Comparison of ENCODE assay signal across 18 cellular contexts in genomic region chr11:11641581-11641980, GRCh38.
"Had no signal": no experiment of that assay in that cellular context is flagged by ENCODE, and none has a peak within 500 bp of the region (broad histone marks: within the 10 kb centered on the region; RNA-seq: fewer than 3 reads in every experiment).

No MANE protein-coding gene starts in this region.

- H3K4me3 ChIP-seq: adrenal gland, pancreas, skin epidermis had no signal

- H3K27me3 ChIP-seq: adrenal gland, pancreas had no signal

- H3K4me1 ChIP-seq: adrenal gland, pancreas had no signal

- H3K9me3 ChIP-seq: adrenal gland, pancreas had no signal

- DNase-seq: activated CD4-positive, alpha-beta T cell treated with anti-CD3 and anti-CD28 coated beads, Interleukin-2, amount 10 ng/mL, durations not matched to agents 24 days and 14 days; activated CD4-positive, CD25-positive, alpha-beta regulatory T cell; activated CD8-positive, alpha-beta memory T cell treated with anti-CD3 and anti-CD28 coated beads, Interleukin-2, amount 50 U/mL, for 4 hours; activated CD8-positive, alpha-beta T cell treated with anti-CD3 and anti-CD28 coated beads, Interleukin-2, amount 10 ng/mL, durations not matched to agents 7 days and 5 days; activated effector memory CD4-positive, alpha-beta T cell treated with anti-CD3 and anti-CD28 coated beads, Interleukin-2, amount 50 U/mL, for 16 hours; activated T-cell treated with anti-CD3 and anti-CD28 coated beads, Interleukin-2, amount 50 U/mL, for 48 hours; adrenal gland; cortex of kidney; effector memory CD8-positive, alpha-beta T cell; kidney glomerular epithelial cell; naive B cell; pancreas; stimulated activated CD4-positive, alpha-beta T cell treated with anti-CD3 and anti-CD28 coated beads, Interleukin-15, amount 100 ng/mL, for 24 hours; stimulated activated CD4-positive, alpha-beta T cell treated with anti-CD3 and anti-CD28 coated beads, Interleukin-4, amount 100 ng/mL, for 4 hours; stimulated activated CD8-positive, alpha-beta memory T cell treated with anti-CD3 and anti-CD28 coated beads, Interleukin-4, amount 100 ng/mL, for 48 hours; stimulated activated naive CD4-positive, alpha-beta T cell treated with Interleukin-2 at 50 U/mL for 16 hours; SW 1271 had no signal

- H3K27ac ChIP-seq: adrenal gland, pancreas had no signal

- H3K36me3 ChIP-seq: adrenal gland, pancreas had no signal
